In genomic region chr2:163182764-163183354, GRCh38 we compare ENCODE assay signal across 9 cellular contexts.
DNase-seq lines count a peak whose midpoint lies in the region; ATAC-seq and TF ChIP-seq lines count a peak whose summit lies in the region.
"Had no signal": no experiment of that assay in that cellular context is flagged by ENCODE, and none has a peak within 500 bp of the region (broad histone marks: within the 10 kb centered on the region; RNA-seq: fewer than 3 reads in every experiment).

No MANE protein-coding gene starts in this region.

- no peaks in the 10 kb centered on the region for H3K9me3 Mint-ChIP-seq in WTC11

- CTCF ChIA-PET in HCT116 (lab: Charles Lee) = interaction anchor here (0.6 to 4.7 kb wide), 13 partner anchors 9 to 1355 kb away, joined by 3 to 29 read pairs (median 6); no protein-coding TSS in a partner anchor
- CTCF ChIA-PET in WTC11 (lab: Charles Lee) = interaction anchor here (0.6 to 2.2 kb wide), 12 partner anchors 9 to 1313 kb away, joined by 3 to 6 read pairs (median 4); no protein-coding TSS in a partner anchor

- intact Hi-C loops in HCT116 (cut with micrococcal nuclease) = loop anchor here (2.0 kb wide), 2 partner anchors 1296 to 1312 kb away; no protein-coding TSS in a partner anchor

- H3K27me3 ChIP-seq in HCT116 (ENCODE audit: insufficient read depth, low read length) (no peaks in the 10 kb centered on the region), thoracic aorta (replicated peaks; ENCODE audit: insufficient read depth) (no peaks in the 10 kb centered on the region)
- H3K27me3 ChIP-seq: SJSA1 had no signal

- no peak for TF ChIP-seq POLR2A in HCT116 (IDR thresholded peaks at IDR 0.05; ENCODE audit: borderline replicate concordance, extremely low read depth, insufficient read depth, insufficient read length)

- H3K4me1 ChIP-seq in HCT116 (ENCODE audit: control insufficient read depth in 1 of 2, insufficient read depth in 2 of 2, low read length in 2 of 2) (no peaks in the 10 kb centered on the region), thoracic aorta (ENCODE audit: control insufficient read depth in 1 of 2, low read depth in 2 of 2) (no peaks in the 10 kb centered on the region)
- H3K4me1 ChIP-seq: SJSA1 had no signal

- H3K4me1 Mint-ChIP-seq in WTC11 = peaks cover 12% of the 10 kb centered on the region

- H3K9me2 ChIP-seq in HCT116 (ENCODE audit: insufficient read depth) = no peaks in the 10 kb centered on the region

- ATAC-seq in HCT116 = no peak
- ATAC-seq in thoracic aorta (ENCODE audit: insufficient number of reproducible peaks, low FRiP score, low read depth) = no peak
- ATAC-seq in HG02763 (IDR thresholded peaks at IDR 0.05; ENCODE audit: unreplicated experiment) = no peak
- no peak for ATAC-seq in WTC11

- H3K27ac Mint-ChIP-seq in WTC11 = no peak overlapping the region

- peak; percentile 49 for TF ChIP-seq RAD21 in HCT116 (IDR thresholded peaks at IDR 0.05; ENCODE audit: low read depth)

- H3K27ac ChIP-seq in HCT116 (ENCODE audit: low read depth, low read length) (no peak overlapping the region), thoracic aorta (no peak overlapping the region)
- H3K27ac ChIP-seq: SJSA1 had no signal

- no peak overlapping the region for H3K4me3 Mint-ChIP-seq in WTC11

- no peak overlapping the region for H3K4me2 ChIP-seq in HCT116 (ENCODE audit: low read length)

- RAD21 ChIA-PET in HCT116 (lab: Charles Lee; ENCODE audit: low non-redundant PET in 1 of 2, low total read pairs in 2 of 2, uncharacterized antibody in 2 of 2, unreplicated experiment in 2 of 2) = interaction anchor here (1.0 to 1.4 kb wide), 2 partner anchors 878 to 1296 kb away, joined by 3 read pairs; no protein-coding TSS in a partner anchor

- no peak overlapping the region for H3K9ac ChIP-seq in HCT116 (ENCODE audit: low read length)

- POLR2A ChIA-PET in HCT116 (lab: Charles Lee) = no interaction called here
- POLR2A ChIA-PET in WTC11 (lab: Charles Lee) = interaction anchor here (0.7 to 1.0 kb wide), 2 partner anchors 212 to 554 kb away, joined by 3 to 4 read pairs; no protein-coding TSS in a partner anchor

- BruUV-seq in HCT116 (replicated peaks; lab: Mats Ljungman, UMichigan) = no TSS peak

- no peaks in the 10 kb centered on the region for H4K20me1 ChIP-seq in HCT116 (ENCODE audit: insufficient read depth)

- H3K27me3 Mint-ChIP-seq in WTC11 (ENCODE audit: low read depth) = no peaks in the 10 kb centered on the region

- H3K36me3 ChIP-seq in HCT116 (ENCODE audit: control insufficient read depth in 1 of 2, insufficient read depth in 2 of 2, low read length in 2 of 2) (no peaks in the 10 kb centered on the region), thoracic aorta (no peaks in the 10 kb centered on the region)
- H3K36me3 ChIP-seq: SJSA1 had no signal

- DNase-seq in GM03348 (ENCODE audit: low spot score) (peak; percentile 20), HCT116 (ENCODE audit: low read depth, low spot score) (no peak), NCI-H345 (lab: John Stamatoyannopoulos, UW) (peak; percentile 12), epithelial cell of esophagus (ENCODE audit: low read depth) (peak; percentile 38), thoracic aorta (ENCODE audit: low spot score) (no peak), WTC11 (ENCODE audit: low spot score) (no peak), putamen (ENCODE audit: low spot score) (no peak)

- TF ChIP-seq CTCF in HCT116 (IDR thresholded peaks at IDR 0.05 in 2 of 3, conservative IDR thresholded peaks at IDR 0.05 in 1 of 3; ENCODE audit: borderline replicate concordance in 1 of 3, insufficient read depth in 1 of 3, low read depth in 2 of 3, low read length in 2 of 3) = peak; percentile 28 to 46 (median 29); a peak in 2 of 6 replicates
- peak; percentile 58 for TF ChIP-seq CTCF in epithelial cell of esophagus (IDR thresholded peaks at IDR 0.05; ENCODE audit: insufficient read depth, low read depth, low read length, missing control alignments)
- peak; percentile 52 for TF ChIP-seq CTCF in thoracic aorta (IDR thresholded peaks at IDR 0.05)
- no peak; the same call in 1 of the 2 replicates for TF ChIP-seq CTCF in WTC11 (IDR thresholded peaks at IDR 0.05)

- no peaks in the 10 kb centered on the region for H3K79me2 ChIP-seq in HCT116 (ENCODE audit: insufficient read depth, low read length)

- H2AFZ ChIP-seq in HCT116 (ENCODE audit: low read depth, low read length, poor library complexity, severe bottlenecking) = no peak overlapping the region

- H3K9me3 ChIP-seq in HCT116 (ENCODE audit: control insufficient read depth in 1 of 2, insufficient read depth in 1 of 2, low read depth in 1 of 2, low read length in 2 of 2) (no peaks in the 10 kb centered on the region), thoracic aorta (no peaks in the 10 kb centered on the region)
- H3K9me3 ChIP-seq: SJSA1 had no signal

- no peaks in the 10 kb centered on the region for H3K36me3 Mint-ChIP-seq in WTC11

- H3K4me3 ChIP-seq in HCT116 (replicated peaks in 1 of 2; ENCODE audit: low read depth in 1 of 2, low read length in 2 of 2) (no peak overlapping the region), epithelial cell of esophagus (ENCODE audit: low read length) (no peak overlapping the region), thoracic aorta (no peak overlapping the region)
- H3K4me3 ChIP-seq: SJSA1 had no signal

TF ChIP-seq in HCT116, 20 proteins besides CTCF, POLR2A, EP300 and RAD21 (continues in another document):
- TF ChIP-seq EZH2phosphoT487 (IDR thresholded peaks at IDR 0.05; ENCODE audit: borderline replicate concordance) (no peak), EGR1 (IDR thresholded peaks at IDR 0.05; ENCODE audit: low read depth) (no peak), ZNF274 (IDR thresholded peaks at IDR 0.05; ENCODE audit: low read depth, low read length) (no peak), REST (IDR thresholded peaks at IDR 0.05; ENCODE audit: low read depth) (no peak), SRF (IDR thresholded peaks at IDR 0.05; ENCODE audit: low read depth) (no peak), YY1 (IDR thresholded peaks at IDR 0.05; ENCODE audit: extremely low read depth, insufficient replicate concordance, low read depth, low read length) (no peak)

TF ChIP-seq in WTC11, 78 proteins besides CTCF, POLR2A, EP300 and RAD21 (continues in another document):
- TF ChIP-seq JAZF1 (CRISPR knock-in tag; IDR thresholded peaks at IDR 0.05) = no peak
- no peak for TF ChIP-seq E2F5 (CRISPR knock-in tag; IDR thresholded peaks at IDR 0.05)
- no peak for TF ChIP-seq FOXJ3 (CRISPR knock-in tag; IDR thresholded peaks at IDR 0.05; ENCODE audit: borderline replicate concordance)
- no peak for TF ChIP-seq ZNF671 (CRISPR knock-in tag; IDR thresholded peaks at IDR 0.05)
- no peak for TF ChIP-seq E2F1 (CRISPR knock-in tag; IDR thresholded peaks at IDR 0.05)
- TF ChIP-seq KAT7 (CRISPR knock-in tag; IDR thresholded peaks at IDR 0.05; ENCODE audit: borderline replicate concordance) = no peak
- TF ChIP-seq ATF3 (CRISPR knock-in tag; conservative IDR thresholded peaks at IDR 0.05) = no peak
- TF ChIP-seq ATF1 (CRISPR knock-in tag; IDR thresholded peaks at IDR 0.05) = no peak
- TF ChIP-seq ZNF425 (CRISPR knock-in tag; conservative IDR thresholded peaks at IDR 0.05) = no peak

Comparison
In these comparisons a context has a peak if more than half of its experiments do, and no peak if none do; other contexts are left out.
1. DNase-seq: peak in GM03348 (single experiment), NCI-H345 (single experiment) and epithelial cell of esophagus (single experiment); none in HCT116 (single experiment), thoracic aorta (single experiment), WTC11 (single experiment) and putamen (single experiment).